8 cellular contexts compared by ENCODE assay signal in genomic region chr2:25376750-25377621, GRCh38. TPM values are rescaled to one million over a fixed set of nuclear protein-coding genes. Genes with fewer than 3 reads are reported as not detected.
DNase-seq lines count a peak whose midpoint lies in the region; ATAC-seq lines count a peak whose summit lies in the region.

No MANE protein-coding gene starts in this region.

- DNase-seq in C1 segment of cervical spinal cord (lab: John Stamatoyannopoulos, UW) = peak in 13 of 14 donors; percentile 10 to 84 (median 68)
- DNase-seq in NCI-H510A (lab: John Stamatoyannopoulos, UW) = peak; percentile 83
- DNase-seq in activated CD4-positive, alpha-beta T cell treated with anti-CD3 and anti-CD28 coated beads for 36 hours = peak; percentile 96
- DNase-seq in left colon = peak; percentile 85 to 89
- DNase-seq in stimulated activated CD4-positive, alpha-beta T cell treated with anti-CD3 and anti-CD28 coated beads, Interleukin-2, amount 100 ng/mL, for 24 hours = peak; percentile 92 to 93

- intact Hi-C loops in activated CD4-positive, alpha-beta T cell treated with anti-CD3 and anti-CD28 coated beads for 36 hours (cut with DNase I, micrococcal nuclease) = loop anchor here (1.0 to 5.0 kb wide), 12 partner anchors 15 to 502 kb away; partner anchors contain the start of genes ASXL2 (in 1 of the 2) and DTNB (in 1 of the 2)
- intact Hi-C loops in left colon (cut with DNase I, micrococcal nuclease) = no loop called here

- H3K9me3 Mint-ChIP-seq in activated CD4-positive, alpha-beta T cell treated with anti-CD3 and anti-CD28 coated beads for 36 hours (ENCODE audit: low read depth) = no peaks in the 10 kb centered on the region

- POLR2A ChIA-PET in activated CD4-positive, alpha-beta T cell treated with anti-CD3 and anti-CD28 coated beads for 36 hours (lab: Charles Lee) = interaction anchor here (0.7 to 2.3 kb wide), 6 partner anchors 15 to 182 kb away, joined by 3 to 10 read pairs (median 4); no protein-coding TSS in a partner anchor

- H3K4me1 Mint-ChIP-seq in activated CD4-positive, alpha-beta T cell treated with anti-CD3 and anti-CD28 coated beads for 36 hours = peaks cover 42% of the 10 kb centered on the region

- peak overlapping the region; percentile 72 for H3K27ac ChIP-seq in cingulate gyrus (ENCODE audit: low read depth, low read length)

- CTCF ChIA-PET in activated CD4-positive, alpha-beta T cell treated with anti-CD3 and anti-CD28 coated beads for 36 hours (lab: Charles Lee) = interaction anchor here (0.5 to 7.9 kb wide), 33 partner anchors 8 to 701 kb away, joined by 3 to 105 read pairs (median 4); no protein-coding TSS in a partner anchor

- peak; percentile 92 for ATAC-seq in GM19324 (IDR thresholded peaks at IDR 0.05; ENCODE audit: low FRiP score, unreplicated experiment)
- ATAC-seq in HG03457 (IDR thresholded peaks at IDR 0.05; ENCODE audit: unreplicated experiment) = peak; percentile 79
- ATAC-seq in activated CD4-positive, alpha-beta T cell treated with anti-CD3 and anti-CD28 coated beads for 36 hours = peak; percentile 98
- peak; percentile 95 for ATAC-seq in left colon

- H3K4me3 Mint-ChIP-seq in activated CD4-positive, alpha-beta T cell treated with anti-CD3 and anti-CD28 coated beads for 36 hours = peak overlapping the region; percentile 69

- no peaks in the 10 kb centered on the region for H3K36me3 Mint-ChIP-seq in activated CD4-positive, alpha-beta T cell treated with anti-CD3 and anti-CD28 coated beads for 36 hours (ENCODE audit: low read depth)

- H3K27ac Mint-ChIP-seq in activated CD4-positive, alpha-beta T cell treated with anti-CD3 and anti-CD28 coated beads for 36 hours = peak overlapping the region; percentile 92

- H3K27me3 Mint-ChIP-seq in activated CD4-positive, alpha-beta T cell treated with anti-CD3 and anti-CD28 coated beads for 36 hours = no peaks in the 10 kb centered on the region

RNA-seq across cellular contexts. Expression of gene DNMT3A, which starts 35.3 kb away (rescaled TPM):
- total RNA-seq in activated CD4-positive, alpha-beta T cell treated with anti-CD3 and anti-CD28 coated beads for 36 hours = 10 to 100 TPM; 62.3 to 76.2 TPM
- 10 to 100 TPM; 27.3 to 27.8 TPM for total RNA-seq in left colon

Comparison
In these comparisons a context has a peak if more than half of its experiments do, and no peak if none do; other contexts are left out.
1. Peak in every context shown above with its lines: DNase-seq, ATAC-seq and H3K27ac ChIP-seq.
2. intact Hi-C loops: an anchor here in activated CD4-positive, alpha-beta T cell treated with anti-CD3 and anti-CD28 coated beads for 36 hours (1.0 to 5.0 kb wide); none called in left colon.